In genomic region chr11:71433648-71434450, GRCh38 we compare ENCODE assay signal across 1 cellular context.
TF ChIP-seq lines count a peak whose summit lies in the region.

No MANE protein-coding gene starts in this region.

TF ChIP-seq in SK-N-SH treated with all-trans-retinoic acid at 6 μM for 48 hours, 23 proteins besides CTCF, POLR2A, EP300 and RAD21 (continued from another document):
- TF ChIP-seq CSRNP3 (CRISPR knock-in tag; IDR thresholded peaks at IDR 0.05) = no peak
- TF ChIP-seq CSDC2 (CRISPR knock-in tag; IDR thresholded peaks at IDR 0.05) = no peak
- no peak for TF ChIP-seq ZFP30 (CRISPR knock-in tag; IDR thresholded peaks at IDR 0.05)
- no peak for TF ChIP-seq SNAI2 (CRISPR knock-in tag; IDR thresholded peaks at IDR 0.05)
- no peak for TF ChIP-seq ESRRG (CRISPR knock-in tag; IDR thresholded peaks at IDR 0.05)
